Comparison of ENCODE assay signal across 8 cellular contexts in the genomic region with DNA sequence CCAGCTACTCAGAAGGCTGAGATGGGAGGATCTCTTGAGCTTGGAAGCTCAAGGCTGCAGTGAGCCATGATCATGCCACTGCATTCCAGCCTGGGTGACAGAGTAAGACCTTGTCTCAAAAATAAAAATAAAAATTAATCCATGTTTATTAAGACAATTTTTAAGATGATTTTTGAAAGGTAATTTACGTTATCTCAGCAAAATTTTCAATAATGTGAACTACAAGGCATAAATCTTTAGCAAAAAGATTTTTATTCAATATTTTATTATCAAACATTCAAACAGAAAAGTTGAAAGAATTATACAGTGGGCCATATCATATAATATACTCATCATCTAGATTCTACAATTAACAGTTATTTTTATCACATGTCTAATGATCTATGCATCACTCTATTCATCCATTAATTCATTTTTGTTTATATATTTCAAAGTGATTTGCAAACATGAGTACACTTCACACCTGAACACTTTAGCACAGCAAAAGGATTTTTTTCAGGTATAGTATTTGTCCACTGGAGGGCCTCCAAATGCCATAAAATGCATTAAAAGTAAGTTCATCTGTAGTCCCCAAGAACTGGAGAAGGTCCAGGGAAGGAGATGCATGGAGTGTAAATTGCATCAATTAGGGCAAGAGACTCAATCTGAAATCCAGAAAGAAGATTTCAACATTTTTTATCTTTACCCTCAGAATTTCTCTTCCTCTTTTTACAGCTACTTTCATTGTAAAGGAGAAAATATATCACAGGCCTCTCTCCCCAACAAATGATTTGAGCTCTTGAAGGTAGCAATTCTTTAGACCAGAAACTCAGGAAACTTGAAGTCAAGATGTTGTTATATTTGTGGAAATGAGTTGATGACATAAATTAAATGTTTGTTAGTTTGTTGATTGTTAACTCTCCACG. TPM values are rescaled to one million over a fixed set of nuclear protein-coding genes. Genes with fewer than 3 reads are reported as not detected.
DNase-seq lines count a peak whose midpoint lies in the region; ATAC-seq and TF ChIP-seq lines count a peak whose summit lies in the region.

No MANE protein-coding gene starts in this region.

- no peaks in the 10 kb centered on the region for H3K27me3 ChIP-seq in heart right ventricle

- H3K4me3 Mint-ChIP-seq in memory B cell, result no peak overlapping the region

- H3K9me3 ChIP-seq in heart right ventricle, result no peaks in the 10 kb centered on the region

- no peaks in the 10 kb centered on the region for H3K9me3 Mint-ChIP-seq in memory B cell

- no peak for ATAC-seq in heart right ventricle
- no peak for ATAC-seq in Right ventricle myocardium inferior
- ATAC-seq in memory B cell (ENCODE audit: low read depth), result peak; percentile 46
- no peak for ATAC-seq in HG02970 (IDR thresholded peaks at IDR 0.05; ENCODE audit: low FRiP score, unreplicated experiment)

- peaks cover under 1% of the 10 kb centered on the region for H3K4me1 Mint-ChIP-seq in memory B cell

- TF ChIP-seq POLR2A in lower leg skin (IDR thresholded peaks at IDR 0.05), result no peak

- H3K27me3 Mint-ChIP-seq in memory B cell, result no peaks in the 10 kb centered on the region

- WGBS in heart right ventricle, 2 donors, result 92 to 96% methylated on average over 2 of the region's 2 CpGs
- 86 to 89% methylated on average over 2 of the region's 2 CpGs for WGBS in lower leg skin, 2 donors

- H3K27ac ChIP-seq in heart right ventricle, result no peak overlapping the region

- H3K36me3 Mint-ChIP-seq in memory B cell, result peaks cover 3% of the 10 kb centered on the region

- H3K36me3 ChIP-seq in heart right ventricle, result peaks cover 0 to 93% (median 9%) of the 10 kb centered on the region in 9 donors

- TF ChIP-seq CTCF in heart right ventricle (IDR thresholded peaks at IDR 0.05), result peak in 8 of 9 donors; percentile 26 to 60 (median 53)
- TF ChIP-seq CTCF in lower leg skin (IDR thresholded peaks at IDR 0.05), result no peak

- no peak for DNase-seq in heart right ventricle
- no peak for DNase-seq in Right ventricle myocardium inferior (ENCODE audit: missing footprints)
- DNase-seq in HT-29 (ENCODE audit: low spot score), result peak; percentile 84
- peak; percentile 99 for DNase-seq in NOMO-1 treated with dmso at 0.1 percent for 144 hours (lab: John Stamatoyannopoulos, UW; ENCODE audit: unreplicated experiment)
- peak; percentile 78 for DNase-seq in cerebellar cortex (ENCODE audit: low spot score)
- no peak for DNase-seq in memory B cell (ENCODE audit: low spot score in 2 of 2)
- no peak for DNase-seq in lower leg skin (ENCODE audit: low spot score in 2 of 2)

- no peaks in the 10 kb centered on the region for H3K4me1 ChIP-seq in heart right ventricle

- intact Hi-C loops in heart right ventricle (cut with DNase I), result loop anchor here in 7 of 10 donors (2.0 to 10.0 kb wide), 4 partner anchors 100 to 277 kb away; no protein-coding TSS in a partner anchor
- intact Hi-C loops in Right ventricle myocardium inferior (cut with DNase I), result loop anchor here (5.0 to 10.0 kb wide), 2 partner anchors 40 to 247 kb away; a partner anchor contains a TSS
- intact Hi-C loops in lower leg skin (cut with DNase I; ENCODE audit: low total_unique reads), result loop anchor here (5.0 kb wide), 1 partner anchor 100 kb away; no protein-coding TSS in a partner anchor

- H3K27ac Mint-ChIP-seq in memory B cell, result no peak overlapping the region

- no peak overlapping the region for H3K4me3 ChIP-seq in heart right ventricle
- no peak overlapping the region for H3K4me3 ChIP-seq in lower leg skin (ENCODE audit: low read depth, poor library complexity, severe bottlenecking)

RNA-seq across cellular contexts. Expression of a gene that starts 38.6 kb away (rescaled TPM):
- total RNA-seq in heart right ventricle (10 to 100 TPM in 4 of 10 donors, 1 to 10 TPM in 6; 7.7 to 11.8 (median 10.0) TPM), Right ventricle myocardium inferior (8.1 TPM), lower leg skin (10 to 100 TPM; 17.3 to 34.8 (median 25.7) TPM)
- 1 to 10 TPM; 3.3 to 9.2 TPM for polyA plus RNA-seq in heart right ventricle
- total RNA-seq in HT-29 (2014; rRNA removed; shearing (Covaris generic)), result 9.9 and 12.4 TPM in 2 replicates

Comparison
In these comparisons a context has a peak if more than half of its experiments do, and no peak if none do; other contexts are left out.
1. DNase-seq: peak in HT-29 (single experiment), NOMO-1 treated with dmso at 0.1 percent for 144 hours (single experiment) and cerebellar cortex (single experiment); none in heart right ventricle (0 of 2), Right ventricle myocardium inferior (single experiment), memory B cell (0 of 2) and lower leg skin (0 of 2).
2. CTCF ChIP-seq: peak in heart right ventricle (8 of 9); none in lower leg skin (0 of 3).